Comparison of ENCODE assay signal across 8 cellular contexts in the genomic region with DNA sequence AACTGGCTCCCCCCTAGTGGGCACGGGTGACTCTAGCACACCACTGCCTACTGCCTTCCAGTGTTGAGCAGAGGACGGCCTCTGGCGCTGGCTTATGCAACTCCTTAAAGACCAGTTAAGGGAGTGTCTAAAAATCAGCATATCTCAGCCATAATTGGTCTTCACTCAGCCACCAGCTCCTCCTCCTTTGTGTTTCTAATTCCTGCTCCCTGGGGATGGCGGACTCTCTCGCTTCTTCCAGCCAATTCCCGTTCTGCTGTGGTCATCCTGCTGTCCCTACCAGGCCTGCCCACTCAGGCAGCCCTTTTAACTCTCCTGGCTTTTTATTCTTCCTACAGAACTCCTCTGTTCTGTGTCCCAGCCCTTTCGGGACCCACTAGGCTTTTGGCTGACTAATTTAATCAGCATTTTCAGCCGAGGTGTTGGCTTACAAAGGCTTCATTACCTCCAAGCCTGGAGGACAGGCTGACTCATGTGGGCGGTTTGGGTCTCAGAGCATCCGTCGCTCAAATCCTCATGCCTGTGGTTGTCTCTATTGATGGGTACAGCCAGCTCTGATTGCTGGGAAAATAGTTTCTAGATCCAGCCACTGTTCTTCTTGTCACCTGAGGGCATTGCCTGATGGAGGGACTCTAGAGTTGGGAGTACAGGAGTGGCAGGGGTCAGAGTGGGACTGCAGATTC.
A peak's percentile ranks its signal among the peaks of the same experiment; 100 is the strongest.
DNase-seq lines count a peak whose midpoint lies in the region; ATAC-seq and TF ChIP-seq lines count a peak whose summit lies in the region.

No MANE protein-coding gene starts in this region.

- peaks cover 3% of the 10 kb centered on the region for H3K27me3 Mint-ChIP-seq in endothelial cell (ENCODE audit: unreplicated experiment)
- H3K27me3 Mint-ChIP-seq in activated naive CD4-positive, alpha-beta T cell treated with anti-CD3 and anti-CD28 coated beads for 36 hours (ENCODE audit: low read depth), result peaks cover 8% of the 10 kb centered on the region

- CTCF ChIA-PET in GM10248 (lab: Yijun Ruan, JAX), result no interaction called here
- CTCF ChIA-PET in activated naive CD4-positive, alpha-beta T cell treated with anti-CD3 and anti-CD28 coated beads for 36 hours (lab: Charles Lee), result no interaction called here

- no peaks in the 10 kb centered on the region for H3K4me1 Mint-ChIP-seq in endothelial cell (ENCODE audit: unreplicated experiment)
- H3K4me1 Mint-ChIP-seq in activated naive CD4-positive, alpha-beta T cell treated with anti-CD3 and anti-CD28 coated beads for 36 hours (ENCODE audit: low read depth), result no peaks in the 10 kb centered on the region

- ATAC-seq in omental fat pad (ENCODE audit: low FRiP score), result peak; percentile 82
- no peak for ATAC-seq in GM19023 (IDR thresholded peaks at IDR 0.05; ENCODE audit: unreplicated experiment)

- intact Hi-C loops in activated naive CD4-positive, alpha-beta T cell treated with anti-CD3 and anti-CD28 coated beads for 36 hours (cut with micrococcal nuclease), result no loop called here

- no peaks in the 10 kb centered on the region for H3K9me3 Mint-ChIP-seq in endothelial cell (ENCODE audit: unreplicated experiment)
- H3K9me3 Mint-ChIP-seq in activated naive CD4-positive, alpha-beta T cell treated with anti-CD3 and anti-CD28 coated beads for 36 hours, result peaks cover 8% of the 10 kb centered on the region

- no peak overlapping the region for H3K4me3 Mint-ChIP-seq in endothelial cell (ENCODE audit: unreplicated experiment)
- no peak overlapping the region for H3K4me3 Mint-ChIP-seq in activated naive CD4-positive, alpha-beta T cell treated with anti-CD3 and anti-CD28 coated beads for 36 hours

- TF ChIP-seq CTCF in endothelial cell (IDR thresholded peaks at IDR 0.05; ENCODE audit: unreplicated experiment) (no peak), omental fat pad (IDR thresholded peaks at IDR 0.05) (no peak), GM10248 (IDR thresholded peaks at IDR 0.05; ENCODE audit: control extremely low read depth, extremely low read depth, low read depth, missing control alignments) (no peak)

- DNase-seq in GOT3 (lab: John Stamatoyannopoulos, UW), result peak; percentile 37
- peak; percentile 19 to 39 for DNase-seq in NCI-H526 (lab: John Stamatoyannopoulos, UW)
- DNase-seq in endothelial cell (ENCODE audit: low spot score), result peak; percentile 11
- DNase-seq in omental fat pad (ENCODE audit: low spot score), result no peak
- no peak for DNase-seq in GM10248 (ENCODE audit: extremely low spot score)
- no peak for DNase-seq in NCI-H1092 treated with DMSO at 0.1 percent for 48 hours (lab: John Stamatoyannopoulos, UW)
- DNase-seq in activated naive CD4-positive, alpha-beta T cell treated with anti-CD3 and anti-CD28 coated beads for 36 hours, result no peak

- no peak overlapping the region for H3K27ac Mint-ChIP-seq in endothelial cell (ENCODE audit: unreplicated experiment)
- H3K27ac Mint-ChIP-seq in activated naive CD4-positive, alpha-beta T cell treated with anti-CD3 and anti-CD28 coated beads for 36 hours, result no peak overlapping the region

- POLR2A ChIA-PET in GM10248 (lab: Yijun Ruan, JAX), result no interaction called here

- H3K36me3 Mint-ChIP-seq in endothelial cell (ENCODE audit: low read depth, unreplicated experiment), result peaks cover 11% of the 10 kb centered on the region
- no peaks in the 10 kb centered on the region for H3K36me3 Mint-ChIP-seq in activated naive CD4-positive, alpha-beta T cell treated with anti-CD3 and anti-CD28 coated beads for 36 hours (ENCODE audit: low read depth)

Comparison
In these comparisons a context has a peak if more than half of its experiments do, and no peak if none do; other contexts are left out.
1. DNase-seq: peak in GOT3 (single experiment), NCI-H526 (2 of 2) and endothelial cell (single experiment); none in omental fat pad (single experiment), GM10248 (single experiment), NCI-H1092 treated with DMSO at 0.1 percent for 48 hours (single experiment) and activated naive CD4-positive, alpha-beta T cell treated with anti-CD3 and anti-CD28 coated beads for 36 hours (single experiment).